Comparison of ENCODE assay signal across 1 cellular context in genomic region chr1:181100015-181100905, GRCh38.
A peak's percentile ranks its signal among the peaks of the same experiment; 100 is the strongest.
TF ChIP-seq lines count a peak whose summit lies in the region.

No MANE protein-coding gene starts in this region.

TF ChIP-seq in SK-N-SH, 30 proteins besides CTCF, POLR2A, EP300 and RAD21 (continued from another document):
- TF ChIP-seq, protein P1, sequence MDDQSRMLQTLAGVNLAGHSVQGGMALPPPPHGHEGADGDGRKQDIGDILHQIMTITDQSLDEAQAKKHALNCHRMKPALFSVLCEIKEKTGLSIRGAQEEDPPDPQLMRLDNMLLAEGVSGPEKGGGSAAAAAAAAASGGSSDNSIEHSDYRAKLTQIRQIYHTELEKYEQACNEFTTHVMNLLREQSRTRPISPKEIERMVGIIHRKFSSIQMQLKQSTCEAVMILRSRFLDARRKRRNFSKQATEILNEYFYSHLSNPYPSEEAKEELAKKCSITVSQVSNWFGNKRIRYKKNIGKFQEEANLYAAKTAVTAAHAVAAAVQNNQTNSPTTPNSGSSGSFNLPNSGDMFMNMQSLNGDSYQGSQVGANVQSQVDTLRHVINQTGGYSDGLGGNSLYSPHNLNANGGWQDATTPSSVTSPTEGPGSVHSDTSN (IDR thresholded peaks at IDR 0.05) = peak; percentile 98
- TF ChIP-seq RCOR1 (IDR thresholded peaks at IDR 0.05; ENCODE audit: low read length) = no peak
- TF ChIP-seq ZBTB33 (IDR thresholded peaks at IDR 0.05; ENCODE audit: borderline replicate concordance, low read depth) = peak; percentile 61; the same call in 1 of the 2 replicates
- no peak for TF ChIP-seq CHD2 (IDR thresholded peaks at IDR 0.05; ENCODE audit: low read length, partially characterized antibody)
- peak; percentile 78; the same call in 1 of the 2 replicates for TF ChIP-seq POLR2AphosphoS5 (IDR thresholded peaks at IDR 0.05; ENCODE audit: low read depth, low read length)
- no peak for TF ChIP-seq NRF1 (IDR thresholded peaks at IDR 0.05; ENCODE audit: low read depth, low read length)
